Comparison of ENCODE assay signal across 8 cellular contexts in the genomic region with DNA sequence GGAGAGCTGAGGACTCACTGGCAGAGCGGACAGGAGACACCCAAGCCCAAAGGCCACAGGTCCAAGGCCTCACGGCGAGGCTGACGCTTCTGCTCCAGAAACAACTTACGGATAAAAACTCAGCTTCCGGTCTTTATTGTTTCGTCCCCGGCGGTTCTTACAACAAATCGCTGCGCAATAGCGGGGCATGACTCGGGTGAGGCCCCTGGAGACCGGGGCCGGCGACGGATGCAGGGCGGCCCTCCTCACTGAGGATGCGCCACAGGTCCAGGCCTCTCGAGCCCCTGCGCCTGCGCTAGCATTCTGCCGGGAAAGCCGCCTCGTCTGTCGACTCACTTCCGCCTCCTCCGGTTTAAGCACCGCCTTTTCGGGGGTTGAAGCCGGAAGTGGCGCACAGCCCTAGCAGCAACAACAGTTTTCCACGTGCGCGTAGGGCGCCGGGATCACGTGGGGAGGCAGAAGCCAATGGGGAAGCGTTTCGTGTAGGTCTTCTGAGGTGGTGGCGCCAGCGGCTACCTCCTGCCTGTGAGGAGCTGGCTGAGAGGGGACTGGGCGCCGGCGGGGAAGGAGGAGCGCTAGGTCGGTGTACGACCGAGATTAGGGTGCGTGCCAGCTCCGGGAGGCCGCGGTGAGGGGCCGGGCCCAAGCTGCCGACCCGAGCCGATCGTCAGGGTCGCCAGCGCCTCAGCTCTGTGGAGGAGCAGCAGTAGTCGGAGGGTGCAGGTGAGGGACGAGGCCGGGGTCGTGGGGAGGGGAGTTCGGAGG. TPM values are rescaled to one million over a fixed set of nuclear protein-coding genes. Genes with fewer than 3 reads are reported as not detected.
DNase-seq lines count a peak whose midpoint lies in the region; ATAC-seq and TF ChIP-seq lines count a peak whose summit lies in the region.

Gene DNAJB9, plus strand, starts transcription at position 494 of the 765 bp plus-strand sequence. CDS start 1,853 bp downstream, outside the sequence.
A gene with protein sequence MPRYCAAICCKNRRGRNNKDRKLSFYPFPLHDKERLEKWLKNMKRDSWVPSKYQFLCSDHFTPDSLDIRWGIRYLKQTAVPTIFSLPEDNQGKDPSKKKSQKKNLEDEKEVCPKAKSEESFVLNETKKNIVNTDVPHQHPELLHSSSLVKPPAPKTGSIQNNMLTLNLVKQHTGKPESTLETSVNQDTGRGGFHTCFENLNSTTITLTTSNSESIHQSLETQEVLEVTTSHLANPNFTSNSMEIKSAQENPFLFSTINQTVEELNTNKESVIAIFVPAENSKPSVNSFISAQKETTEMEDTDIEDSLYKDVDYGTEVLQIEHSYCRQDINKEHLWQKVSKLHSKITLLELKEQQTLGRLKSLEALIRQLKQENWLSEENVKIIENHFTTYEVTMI (minus strand): TSS at position 326 of the 765 bp plus-strand sequence. CDS start 137 bp downstream, at position 189.

- H3K27me3 ChIP-seq in cardiac muscle cell: no peaks in the 10 kb centered on the region
- H3K27me3 ChIP-seq in parathyroid adenoma (ENCODE audit: control insufficient read depth, insufficient read depth, low read length): no peaks in the 10 kb centered on the region
- H3K27me3 ChIP-seq in tibial nerve: no peaks in the 10 kb centered on the region

- TF ChIP-seq POLR2A in tibial nerve (IDR thresholded peaks at IDR 0.05): peak; percentile 90 to 98

- peak; percentile 99 to 100 for TF ChIP-seq EP300 in tibial nerve (IDR thresholded peaks at IDR 0.05)

- peak; percentile 94 for ATAC-seq in HG02798 (IDR thresholded peaks at IDR 0.05; ENCODE audit: poor library complexity, unreplicated experiment)

- H3K27ac ChIP-seq in adipose tissue (ENCODE audit: low read depth, low read length): peak within 1 kb of the TSS; percentile 93
- H3K27ac ChIP-seq in cardiac muscle cell: peak within 1 kb of the TSS; percentile 98
- H3K27ac ChIP-seq in parathyroid adenoma: peak within 1 kb of the TSS; percentile 81
- H3K27ac ChIP-seq in tibial nerve: peak within 1 kb of the TSS; percentile 84 to 98 (median 96)

- H3K79me2 ChIP-seq in parathyroid adenoma: peaks cover 25% of the 10 kb centered on the region

- H3K4me1 ChIP-seq in cardiac muscle cell (ENCODE audit: low read depth) (peaks cover 29% of the 10 kb centered on the region), parathyroid adenoma (peaks cover 3% of the 10 kb centered on the region), tibial nerve (peaks cover 0 to 45% (median 25%) of the 10 kb centered on the region in 4 donors)

- H2AFZ ChIP-seq in parathyroid adenoma: peak within 1 kb of the TSS; percentile 56

- DNase-seq in NCI-H1436 (lab: John Stamatoyannopoulos, UW): peak; percentile 100
- DNase-seq in T follicular helper cell (ENCODE audit: low read depth): peak; percentile 99
- DNase-seq in cardiac muscle cell (ENCODE audit: low read depth in 1 of 2, low spot score in 1 of 2): peak; percentile 99 to 100
- peak; percentile 96 for DNase-seq in tibial nerve (ENCODE audit: low spot score in 2 of 2)

- peak within 1 kb of the TSS; percentile 64 for H3K9ac ChIP-seq in parathyroid adenoma

- H3K36me3 ChIP-seq in cardiac muscle cell: peaks cover 25% of the 10 kb centered on the region
- H3K36me3 ChIP-seq in parathyroid adenoma (ENCODE audit: control insufficient read depth, insufficient read depth, low read length): no peaks in the 10 kb centered on the region
- peaks cover 0 to 35% (median 0%) of the 10 kb centered on the region in 3 donors for H3K36me3 ChIP-seq in tibial nerve

- H3K4me2 ChIP-seq in parathyroid adenoma (ENCODE audit: low read length): peak within 1 kb of the TSS; percentile 95

- no peak for TF ChIP-seq CTCF in GM12875 (IDR thresholded peaks at IDR 0.05; ENCODE audit: borderline replicate concordance, insufficient read depth, low read depth, low read length)
- TF ChIP-seq CTCF in cardiac muscle cell (IDR thresholded peaks at IDR 0.05; ENCODE audit: low read depth, low read length): no peak
- TF ChIP-seq CTCF in parathyroid adenoma (IDR thresholded peaks at IDR 0.05): no peak
- peak in 2 of 5 experiments; percentile 49 to 50 for TF ChIP-seq CTCF in tibial nerve (IDR thresholded peaks at IDR 0.05)

- H3K9me3 ChIP-seq in cardiac muscle cell (ENCODE audit: low read depth) (no peaks in the 10 kb centered on the region), parathyroid adenoma (ENCODE audit: control insufficient read depth, low read length) (no peaks in the 10 kb centered on the region), tibial nerve (no peaks in the 10 kb centered on the region)

- H3K4me3 ChIP-seq in GM12875 (ENCODE audit: low read depth, low read length) (peak within 1 kb of the TSS; percentile 97), cardiac muscle cell (peak within 1 kb of the TSS; percentile 78), parathyroid adenoma (ENCODE audit: low read depth, low read length) (peak within 1 kb of the TSS; percentile 97), tibial nerve (peak within 1 kb of the TSS; percentile 71 to 95 (median 72))

- WGBS in adipose tissue, 3 donors: 0 to 1% (median 0%) methylated on average over 65 of the region's 65 CpGs
- 0% methylated on average over 34 to 36 of the region's 65 CpGs for WGBS in tibial nerve, 2 donors

RNA-seq across cellular contexts. Expression of gene DNAJB9, which starts in this region (rescaled TPM):
- 10 to 100 TPM; 17.1 to 49.3 (median 18.5) TPM for polyA plus RNA-seq in adipose tissue
- total RNA-seq in cardiac muscle cell: 183 and 204 TPM in 2 replicates
- 81.2 and 108 TPM in 2 replicates for polyA plus RNA-seq in cardiac muscle cell
- 10 to 100 TPM; 14.7 to 20.4 (median 16.9) TPM for total RNA-seq in tibial nerve

RNA-seq across cellular contexts. Expression of the second gene that starts in this region (rescaled TPM):
- 10 to 100 TPM in 1 of 3 donors, 1 to 10 TPM in 2; 5.2 to 10.5 (median 5.6) TPM for polyA plus RNA-seq in adipose tissue
- 16.5 and 24.1 TPM in 2 replicates for total RNA-seq in cardiac muscle cell
- polyA plus RNA-seq in cardiac muscle cell: 19.9 and 20.2 TPM in 2 replicates
- 10 to 100 TPM; 20.3 to 33.0 (median 25.4) TPM for total RNA-seq in tibial nerve

Comparison
In these comparisons a context has a peak if more than half of its experiments do, and no peak if none do; other contexts are left out.
1. Peak in every context shown above with its lines: DNase-seq, ATAC-seq, H3K4me3 ChIP-seq and H3K27ac ChIP-seq.